11 cellular contexts compared by ENCODE assay signal in genomic region chr7:70506463-70506862, GRCh38.
DNase-seq lines count a peak whose midpoint lies in the region; ATAC-seq and TF ChIP-seq lines count a peak whose summit lies in the region.
"Had no signal": no experiment of that assay in that cellular context is flagged by ENCODE, and none has a peak within 500 bp of the region (broad histone marks: within the 10 kb centered on the region; RNA-seq: fewer than 3 reads in every experiment).

No MANE protein-coding gene starts in this region.

- H3K4me2 ChIP-seq in DOHH2 (ENCODE audit: low read length) (no peak overlapping the region), Loucy (ENCODE audit: low read depth, low read length, poor library complexity, severe bottlenecking) (no peak overlapping the region), SK-N-SH (no peak overlapping the region)

- H3K36me3 ChIP-seq in DOHH2 (ENCODE audit: control insufficient read depth, low read length) = no peaks in the 10 kb centered on the region
- no peaks in the 10 kb centered on the region for H3K36me3 ChIP-seq in Loucy (ENCODE audit: insufficient read depth, low read length)
- no peaks in the 10 kb centered on the region for H3K36me3 ChIP-seq in SK-N-SH (replicated peaks in 1 of 2; ENCODE audit: control insufficient read depth in 1 of 2, insufficient read depth in 2 of 2, low read length in 1 of 2)
- H3K36me3 ChIP-seq in right lobe of liver = no peaks in the 10 kb centered on the region
- H3K36me3 ChIP-seq: gastrocnemius medialis had no signal

- H3K4me1 ChIP-seq in DOHH2 (ENCODE audit: control insufficient read depth, low read length) = peaks cover 16% of the 10 kb centered on the region
- H3K4me1 ChIP-seq in Loucy (ENCODE audit: insufficient read depth, low read length, poor library complexity, severe bottlenecking) = no peaks in the 10 kb centered on the region
- H3K4me1 ChIP-seq in SK-N-SH (ENCODE audit: control insufficient read depth in 1 of 2, insufficient read depth in 2 of 2, low read depth in 1 of 2, low read length in 1 of 2) = peaks cover 0 to 23% of the 10 kb centered on the region in 2 experiments; a peak in 1 of 4 replicates
- peaks cover 0 to 13% (median 0%) of the 10 kb centered on the region in 4 donors for H3K4me1 ChIP-seq in right lobe of liver

- DNase-seq in SK-N-SH (peak; percentile 82), right lobe of liver (peak; percentile 53 to 61 (median 59)), COLO829 (ENCODE audit: low spot score) (no peak), RPMI8226 (no peak), NCI-H1048 (lab: John Stamatoyannopoulos, UW) (no peak)
- no peak for DNase-seq in activated effector memory CD4-positive, alpha-beta T cell treated with anti-CD3 and anti-CD28 coated beads, Interleukin-2, amount 50 U/mL, for 16 hours
- DNase-seq: gastrocnemius medialis, NCI-H345, trophoblast cell had no signal

- H3K27me3 ChIP-seq in DOHH2 (ENCODE audit: control insufficient read depth, low read length) (no peaks in the 10 kb centered on the region), Loucy (ENCODE audit: insufficient read depth, low read length, poor library complexity, severe bottlenecking) (no peaks in the 10 kb centered on the region), SK-N-SH (ENCODE audit: insufficient read depth) (no peaks in the 10 kb centered on the region), right lobe of liver (no peaks in the 10 kb centered on the region)
- H3K27me3 ChIP-seq: gastrocnemius medialis had no signal

- H3F3A ChIP-seq in DOHH2 (ENCODE audit: control insufficient read depth, insufficient read depth) (no peaks in the 10 kb centered on the region), Loucy (ENCODE audit: low read depth) (no peaks in the 10 kb centered on the region), SK-N-SH (replicated peaks; ENCODE audit: insufficient read depth) (no peaks in the 10 kb centered on the region)

- peak; percentile 98 for TF ChIP-seq RAD21 in SK-N-SH (IDR thresholded peaks at IDR 0.05; ENCODE audit: low read length)

- no peak overlapping the region for H3K9ac ChIP-seq in Loucy (ENCODE audit: low read depth, low read length, poor library complexity, severe bottlenecking)
- H3K9ac ChIP-seq in SK-N-SH = no peak overlapping the region

- intact Hi-C loops in right lobe of liver (cut with DNase I) = no loop called here

- TF ChIP-seq CTCF in DOHH2 (IDR thresholded peaks at IDR 0.05; ENCODE audit: low read depth, low read length, poor library complexity, severe bottlenecking) (peak; percentile 62), Loucy (conservative IDR thresholded peaks at IDR 0.05; ENCODE audit: low read length) (peak; percentile 52), SK-N-SH (IDR thresholded peaks at IDR 0.05) (peak; percentile 40), right lobe of liver (IDR thresholded peaks at IDR 0.05) (peak; percentile 31 to 46 (median 40))

- H3K79me2 ChIP-seq in DOHH2 (ENCODE audit: control insufficient read depth, low read length) = no peaks in the 10 kb centered on the region
- H3K79me2 ChIP-seq in Loucy (ENCODE audit: insufficient read depth, low read length) = no peaks in the 10 kb centered on the region
- H3K79me2 ChIP-seq in SK-N-SH (ENCODE audit: insufficient read depth) = no peaks in the 10 kb centered on the region

- CTCF ChIA-PET in SK-N-SH (lab: Yijun Ruan, JAX) = interaction anchor here (0.6 to 7.4 kb wide), 76 partner anchors 13 to 610 kb away, joined by 3 to 88 read pairs (median 4); no protein-coding TSS in a partner anchor

- H3K9me2 ChIP-seq in DOHH2 (replicated peaks; ENCODE audit: control insufficient read depth, low read length) = no peaks in the 10 kb centered on the region
- H3K9me2 ChIP-seq in Loucy (replicated peaks; ENCODE audit: low read depth, low read length) = no peaks in the 10 kb centered on the region
- H3K9me2 ChIP-seq in SK-N-SH = no peaks in the 10 kb centered on the region

- TF ChIP-seq POLR2A in right lobe of liver (IDR thresholded peaks at IDR 0.05) = no peak

- TF ChIP-seq EP300 in SK-N-SH (IDR thresholded peaks at IDR 0.05; ENCODE audit: borderline replicate concordance in 1 of 2, low read depth in 1 of 2, low read length in 1 of 2) = peak in 1 of 2 experiments; percentile 90; a peak in 2 of 4 replicates

- H4K20me1 ChIP-seq in DOHH2 (ENCODE audit: control insufficient read depth, insufficient read depth, low read depth, low read length) (no peaks in the 10 kb centered on the region), Loucy (ENCODE audit: insufficient read depth, low read length, poor library complexity, severe bottlenecking) (no peaks in the 10 kb centered on the region), SK-N-SH (ENCODE audit: insufficient read depth) (no peaks in the 10 kb centered on the region)

- H3K4me3 ChIP-seq in DOHH2 (ENCODE audit: low read length) (no peak overlapping the region), Loucy (ENCODE audit: low read length, poor library complexity, severe bottlenecking) (no peak overlapping the region), SK-N-SH (ENCODE audit: low read depth in 2 of 2, low read length in 1 of 2) (no peak overlapping the region), right lobe of liver (no peak overlapping the region)
- H3K4me3 ChIP-seq: gastrocnemius medialis had no signal

- 73% methylated on average over 7 of the region's 7 CpGs for WGBS in SK-N-SH (ENCODE audit: low lambda C conversion rate)
- WGBS in right lobe of liver (ENCODE audit: insufficient coverage, low coverage, low lambda C conversion rate, missing lambda C conversion rate) = no CpG with 5 or more reads among the region's 7 CpGs

- POLR2A ChIA-PET in SK-N-SH (lab: Yijun Ruan, JAX) = interaction anchor here (1.0 to 1.5 kb wide), 4 partner anchors 100 to 463 kb away, joined by 3 to 5 read pairs (median 4); no protein-coding TSS in a partner anchor

- no peak overlapping the region for H3K27ac ChIP-seq in DOHH2 (ENCODE audit: low read depth, low read length)
- peak overlapping the region in 1 of 2 experiments; percentile 77; a peak in 2 of 4 replicates for H3K27ac ChIP-seq in SK-N-SH (ENCODE audit: low read depth in 2 of 2, low read length in 1 of 2)
- H3K27ac ChIP-seq in right lobe of liver = no peak overlapping the region
- H3K27ac ChIP-seq: gastrocnemius medialis had no signal

- peak; percentile 63 to 96 (median 86) for ATAC-seq in right lobe of liver
- ATAC-seq: gastrocnemius medialis had no signal

- no peak overlapping the region for H2AFZ ChIP-seq in Loucy (ENCODE audit: low read length)
- H2AFZ ChIP-seq in SK-N-SH (ENCODE audit: low read depth) = no peak overlapping the region

- H3K9me3 ChIP-seq in DOHH2 (ENCODE audit: control insufficient read depth, insufficient read depth, low read length) = no peaks in the 10 kb centered on the region
- H3K9me3 ChIP-seq in Loucy (ENCODE audit: insufficient read depth, low read depth, low read length) = no peaks in the 10 kb centered on the region
- no peaks in the 10 kb centered on the region for H3K9me3 ChIP-seq in SK-N-SH
- no peaks in the 10 kb centered on the region for H3K9me3 ChIP-seq in right lobe of liver
- H3K9me3 ChIP-seq: gastrocnemius medialis had no signal

TF ChIP-seq in SK-N-SH, 30 proteins besides CTCF, POLR2A, EP300 and RAD21 (continues in another document):
- TF ChIP-seq ELF1 (IDR thresholded peaks at IDR 0.05) = no peak
- peak; percentile 100 for TF ChIP-seq MXI1 (IDR thresholded peaks at IDR 0.05; ENCODE audit: low read depth, low read length)
- no peak for TF ChIP-seq EZH2phosphoT487 (IDR thresholded peaks at IDR 0.05; ENCODE audit: borderline replicate concordance, low read depth)
- peak; percentile 71; the same call in 1 of the 2 replicates for TF ChIP-seq FOXJ3 (CRISPR knock-in tag; IDR thresholded peaks at IDR 0.05)
- 0 out of 2 replicates have a peak, but pooled peaks have one; percentile 17 for TF ChIP-seq USF1 (IDR thresholded peaks at IDR 0.05; ENCODE audit: borderline replicate concordance, low read depth)
- TF ChIP-seq ZBTB33 (IDR thresholded peaks at IDR 0.05; ENCODE audit: borderline replicate concordance, low read depth) = no peak

Comparison
In these comparisons a context has a peak if more than half of its experiments do, and no peak if none do; other contexts are left out.
1. DNase-seq: peak in SK-N-SH (single experiment) and right lobe of liver (3 of 3); none in COLO829 (single experiment), RPMI8226 (single experiment), activated effector memory CD4-positive, alpha-beta T cell treated with anti-CD3 and anti-CD28 coated beads, Interleukin-2, amount 50 U/mL, for 16 hours (single experiment) and NCI-H1048 (single experiment).
2. Peak in every context shown above with its lines, with median percentiles within 50 percentile points of each other: CTCF ChIP-seq.